ENCODE assay signal across 9 cellular contexts in genomic region chr10:127715782-127716378, GRCh38. TPM values are rescaled to one million over a fixed set of nuclear protein-coding genes. Genes with fewer than 3 reads are reported as not detected.
A peak's percentile ranks its signal among the peaks of the same experiment; 100 is the strongest.
DNase-seq lines count a peak whose midpoint lies in the region; ATAC-seq and TF ChIP-seq lines count a peak whose summit lies in the region.
"Had no signal": no experiment of that assay in that cellular context is flagged by ENCODE, and none has a peak within 500 bp of the region (broad histone marks: within the 10 kb centered on the region; RNA-seq: fewer than 3 reads in every experiment).

No MANE protein-coding gene starts in this region.

- no peaks in the 10 kb centered on the region for H3K4me1 ChIP-seq in A673 (ENCODE audit: insufficient read depth, low read length, poor library complexity, severe bottlenecking)

- intact Hi-C loops in A673 (cut with micrococcal nuclease; ENCODE audit: unreplicated experiment) = loop anchor here (1.0 to 2.0 kb wide), 2 partner anchors 138 to 353 kb away; no protein-coding TSS in a partner anchor

- POLR2A ChIA-PET in A673 (lab: Charles Lee; ENCODE audit: low non-redundant PET) = interaction anchor here (0.5 kb wide), 1 partner anchor 434 kb away, joined by 3 read pairs; no protein-coding TSS in a partner anchor
- POLR2A ChIA-PET in activated CD4-positive, alpha-beta T cell treated with anti-CD3 and anti-CD28 coated beads, Interleukin-2, amount 10 ng/mL, durations not matched to agents 7 days and 5 days (lab: Charles Lee) = no interaction called here

- H3K27me3 ChIP-seq in A673 (replicated peaks; ENCODE audit: insufficient read depth, low read depth, low read length, poor library complexity) (peaks cover 12% of the 10 kb centered on the region), SU-DHL-6 (ENCODE audit: low read length) (no peaks in the 10 kb centered on the region), kidney epithelial cell (ENCODE audit: control insufficient read depth, insufficient read depth, low read length) (peaks cover 2% of the 10 kb centered on the region)

- H4K20me1 ChIP-seq in SU-DHL-6 (ENCODE audit: low read depth, low read length) = no peaks in the 10 kb centered on the region

- peak; percentile 54 for DNase-seq in A673 (ENCODE audit: low spot score)
- DNase-seq in kidney epithelial cell (ENCODE audit: low read depth) = no peak
- no peak for DNase-seq in NCI-H2029 treated with DMSO at 0.1 percent for 48 hours (lab: John Stamatoyannopoulos, UW)
- DNase-seq in activated CD4-positive, alpha-beta T cell treated with anti-CD3 and anti-CD28 coated beads, Interleukin-2, amount 10 ng/mL, durations not matched to agents 7 days and 5 days = no peak
- DNase-seq: activated effector memory CD4-positive, alpha-beta T cell treated with Interleukin-2 at 50 U/mL for 16 hours had no signal

- no peak overlapping the region for H2AFZ ChIP-seq in SU-DHL-6 (ENCODE audit: low read depth, low read length, severe bottlenecking)

- TF ChIP-seq CTCF in A673 (conservative IDR thresholded peaks at IDR 0.05; ENCODE audit: low read depth, low read length) = peak; percentile 61
- TF ChIP-seq CTCF in GM12873 (IDR thresholded peaks at IDR 0.05; ENCODE audit: insufficient read depth, low read depth, low read length, missing control alignments) = peak; percentile 28
- peak; percentile 37 for TF ChIP-seq CTCF in SU-DHL-6 (IDR thresholded peaks at IDR 0.05; ENCODE audit: insufficient read depth, low read length, poor library complexity, severe bottlenecking)
- peak; percentile 25 for TF ChIP-seq CTCF in kidney epithelial cell (IDR thresholded peaks at IDR 0.05; ENCODE audit: insufficient read depth, low read length, poor library complexity, severe bottlenecking)

- peaks cover 3% of the 10 kb centered on the region for H3K9me3 Mint-ChIP-seq in activated CD4-positive, alpha-beta T cell treated with anti-CD3 and anti-CD28 coated beads, Interleukin-2, amount 10 ng/mL, durations not matched to agents 7 days and 5 days

- no peak overlapping the region for H3K4me2 ChIP-seq in SU-DHL-6 (ENCODE audit: low read depth, low read length, poor library complexity, severe bottlenecking)

- H3F3A ChIP-seq in SU-DHL-6 (ENCODE audit: insufficient read depth) = no peaks in the 10 kb centered on the region

- H3K9me3 ChIP-seq in A673 (ENCODE audit: low read depth, low read length, poor library complexity, severe bottlenecking) (no peaks in the 10 kb centered on the region), SU-DHL-6 (ENCODE audit: insufficient read depth, low read length) (no peaks in the 10 kb centered on the region)

- H3K4me1 Mint-ChIP-seq in activated CD4-positive, alpha-beta T cell treated with anti-CD3 and anti-CD28 coated beads, Interleukin-2, amount 10 ng/mL, durations not matched to agents 7 days and 5 days = no peaks in the 10 kb centered on the region

- H3K4me3 ChIP-seq in A673 (ENCODE audit: low read depth, low read length, poor library complexity, severe bottlenecking) (no peak overlapping the region), SU-DHL-6 (ENCODE audit: insufficient read depth, low read length, poor library complexity, severe bottlenecking) (no peak overlapping the region), kidney epithelial cell (ENCODE audit: low read depth, low read length) (no peak overlapping the region)

- BruUV-seq in A673 (replicated peaks; lab: Mats Ljungman, UMichigan) = no TSS peak

- H3K9ac ChIP-seq in SU-DHL-6 (ENCODE audit: low read length) = no peak overlapping the region

- no peaks in the 10 kb centered on the region for H3K36me3 Mint-ChIP-seq in activated CD4-positive, alpha-beta T cell treated with anti-CD3 and anti-CD28 coated beads, Interleukin-2, amount 10 ng/mL, durations not matched to agents 7 days and 5 days (ENCODE audit: low read depth)

- H3K27ac ChIP-seq in A673 (ENCODE audit: low read depth, low read length, poor library complexity, severe bottlenecking) (no peak overlapping the region), SU-DHL-6 (ENCODE audit: low read depth, low read length) (no peak overlapping the region)

- H3K27ac Mint-ChIP-seq in activated CD4-positive, alpha-beta T cell treated with anti-CD3 and anti-CD28 coated beads, Interleukin-2, amount 10 ng/mL, durations not matched to agents 7 days and 5 days = no peak overlapping the region

- H3K36me3 ChIP-seq in A673 (ENCODE audit: insufficient read depth, low read length, poor library complexity, severe bottlenecking) (no peaks in the 10 kb centered on the region), SU-DHL-6 (ENCODE audit: low read length) (no peaks in the 10 kb centered on the region), kidney epithelial cell (ENCODE audit: control insufficient read depth, insufficient read depth, low read length) (no peaks in the 10 kb centered on the region)

- H3K4me3 Mint-ChIP-seq in activated CD4-positive, alpha-beta T cell treated with anti-CD3 and anti-CD28 coated beads, Interleukin-2, amount 10 ng/mL, durations not matched to agents 7 days and 5 days = no peak overlapping the region

- ATAC-seq in GM19452 (IDR thresholded peaks at IDR 0.05; ENCODE audit: unreplicated experiment) = no peak
- ATAC-seq in HG03135 (IDR thresholded peaks at IDR 0.05; ENCODE audit: unreplicated experiment) = no peak

- CTCF ChIA-PET in A673 (lab: Charles Lee) = interaction anchor here (0.6 to 2.3 kb wide), 9 partner anchors 14 to 1507 kb away, joined by 4 to 30 read pairs (median 4); no protein-coding TSS in a partner anchor
- CTCF ChIA-PET in activated CD4-positive, alpha-beta T cell treated with anti-CD3 and anti-CD28 coated beads, Interleukin-2, amount 10 ng/mL, durations not matched to agents 7 days and 5 days (lab: Charles Lee) = interaction anchor here (1.7 kb wide), 1 partner anchor 11 kb away, joined by 4 read pairs; no protein-coding TSS in a partner anchor

- H3K9me2 ChIP-seq in SU-DHL-6 (replicated peaks; ENCODE audit: insufficient read depth, low read length) = no peaks in the 10 kb centered on the region

- H3K79me2 ChIP-seq in SU-DHL-6 (ENCODE audit: insufficient read depth, low read length) = no peaks in the 10 kb centered on the region

- no peaks in the 10 kb centered on the region for H3K27me3 Mint-ChIP-seq in activated CD4-positive, alpha-beta T cell treated with anti-CD3 and anti-CD28 coated beads, Interleukin-2, amount 10 ng/mL, durations not matched to agents 7 days and 5 days

RNA-seq across cellular contexts. Expression of gene FOXI2, which starts 21.1 kb away (rescaled TPM):
- not detected in 2 replicates for total RNA-seq in A673 (2021)
- 0.21 and 0.34 TPM in 2 replicates for total RNA-seq in kidney epithelial cell
- not detected for total RNA-seq in activated CD4-positive, alpha-beta T cell treated with anti-CD3 and anti-CD28 coated beads, Interleukin-2, amount 10 ng/mL, durations not matched to agents 7 days and 5 days
